In genomic region chr9:125525846-125526619, GRCh38 we compare ENCODE assay signal across 15 cellular contexts.
DNase-seq lines count a peak whose midpoint lies in the region; ATAC-seq and TF ChIP-seq lines count a peak whose summit lies in the region.
"Had no signal": no experiment of that assay in that cellular context is flagged by ENCODE, and none has a peak within 500 bp of the region (broad histone marks: within the 10 kb centered on the region; RNA-seq: fewer than 3 reads in every experiment).

No MANE protein-coding gene starts in this region.

- POLR2A ChIA-PET in SK-N-SH (lab: Yijun Ruan, JAX), result no interaction called here
- POLR2A ChIA-PET in OCI-LY7 (lab: Charles Lee), result no interaction called here

- in situ Hi-C loops in ACHN (cut with HindIII; ENCODE audit: low pct_ligation_motif_present, low pct_unique_long_range_greater_than_20kb, low sequenced_read_pairs), result no loop called here

- no peaks in the 10 kb centered on the region for H3K9me3 Mint-ChIP-seq in immature natural killer cell
- H3K9me3 Mint-ChIP-seq: activated CD4-positive, alpha-beta T cell treated with anti-CD3 and anti-CD28 coated beads, Interleukin-2, amount 10 ng/mL, durations not matched to agents 7 days and 5 days; activated T-helper 1 cell treated with anti-CD3 and anti-CD28 coated beads, Interleukin-12 subunit alpha, Interleukin-12 subunit beta, Interleukin-2, Interleukin-4 antibody, amounts not matched to agents 30 ng/mL and 10 ng/mL and 1 ng/mL, durations not matched to agents 14 hours and 24 hours and 36 hours; CD4-positive, CD25-positive, alpha-beta regulatory T cell had no signal

- no peak for TF ChIP-seq CTCF in SK-N-SH (IDR thresholded peaks at IDR 0.05)
- TF ChIP-seq CTCF in fibroblast of the aortic adventitia (IDR thresholded peaks at IDR 0.05; ENCODE audit: insufficient read depth, low read length), result no peak
- TF ChIP-seq CTCF in OCI-LY7 (conservative IDR thresholded peaks at IDR 0.05; ENCODE audit: low read length), result no peak

- no peak for TF ChIP-seq RAD21 in SK-N-SH (IDR thresholded peaks at IDR 0.05; ENCODE audit: low read length)

- H3K36me3 ChIP-seq in SK-N-SH (replicated peaks in 1 of 2; ENCODE audit: control insufficient read depth in 1 of 2, insufficient read depth in 2 of 2, low read length in 1 of 2) (no peaks in the 10 kb centered on the region), rectal smooth muscle tissue (ENCODE audit: control insufficient read depth, insufficient read depth, low read length) (no peaks in the 10 kb centered on the region), OCI-LY7 (ENCODE audit: insufficient read depth, low read length) (no peaks in the 10 kb centered on the region; the same call in 1 of the 2 replicates)

- no peaks in the 10 kb centered on the region for H3K27me3 ChIP-seq in SK-N-SH (ENCODE audit: insufficient read depth)
- no peaks in the 10 kb centered on the region for H3K27me3 ChIP-seq in rectal smooth muscle tissue (ENCODE audit: control insufficient read depth, insufficient read depth, low read length)

- H3K4me1 ChIP-seq in SK-N-SH (ENCODE audit: control insufficient read depth in 1 of 2, insufficient read depth in 2 of 2, low read depth in 1 of 2, low read length in 1 of 2) (peaks cover 18 to 51% of the 10 kb centered on the region in 2 experiments), rectal smooth muscle tissue (ENCODE audit: control insufficient read depth, insufficient read depth, low read length) (peaks cover 34% of the 10 kb centered on the region), OCI-LY7 (ENCODE audit: insufficient read depth, low read length, poor library complexity, severe bottlenecking) (peaks cover 35% of the 10 kb centered on the region)

- no TSS peak for BruUV-seq in OCI-LY7 (replicated peaks; lab: Mats Ljungman, UMichigan)

- H3K4me3 Mint-ChIP-seq in immature natural killer cell, result no peak overlapping the region
- H3K4me3 Mint-ChIP-seq: activated CD4-positive, alpha-beta T cell treated with anti-CD3 and anti-CD28 coated beads, Interleukin-2, amount 10 ng/mL, durations not matched to agents 7 days and 5 days; activated T-helper 1 cell treated with anti-CD3 and anti-CD28 coated beads, Interleukin-12 subunit alpha, Interleukin-12 subunit beta, Interleukin-2, Interleukin-4 antibody, amounts not matched to agents 30 ng/mL and 10 ng/mL and 1 ng/mL, durations not matched to agents 14 hours and 24 hours and 36 hours had no signal

- H3K27ac Mint-ChIP-seq in immature natural killer cell, result no peak overlapping the region
- H3K27ac Mint-ChIP-seq: activated CD4-positive, alpha-beta T cell treated with anti-CD3 and anti-CD28 coated beads, Interleukin-2, amount 10 ng/mL, durations not matched to agents 7 days and 5 days; activated T-helper 1 cell treated with anti-CD3 and anti-CD28 coated beads, Interleukin-12 subunit alpha, Interleukin-12 subunit beta, Interleukin-2, Interleukin-4 antibody, amounts not matched to agents 30 ng/mL and 10 ng/mL and 1 ng/mL, durations not matched to agents 14 hours and 24 hours and 36 hours had no signal

- H3K79me2 ChIP-seq in SK-N-SH (ENCODE audit: insufficient read depth) (peaks cover 16% of the 10 kb centered on the region; the same call in 1 of the 2 replicates), OCI-LY7 (ENCODE audit: insufficient read depth, low read depth, low read length) (no peaks in the 10 kb centered on the region)

- H3K27ac ChIP-seq in SK-N-SH (ENCODE audit: low read depth in 2 of 2, low read length in 1 of 2) (peak overlapping the region; percentile 76 to 98), rectal smooth muscle tissue (ENCODE audit: low read depth, low read length) (peak overlapping the region; percentile 27), OCI-LY7 (ENCODE audit: low read depth, low read length, poor library complexity, severe bottlenecking) (no peak overlapping the region)

- no peak overlapping the region for H3K9ac ChIP-seq in SK-N-SH
- no peak overlapping the region for H3K9ac ChIP-seq in rectal smooth muscle tissue (ENCODE audit: low read length)

- H3K4me3 ChIP-seq in SK-N-SH (ENCODE audit: low read depth in 2 of 2, low read length in 1 of 2) (no peak overlapping the region), fibroblast of the aortic adventitia (ENCODE audit: low read depth, low read length) (no peak overlapping the region), rectal smooth muscle tissue (ENCODE audit: low read length) (no peak overlapping the region), OCI-LY7 (ENCODE audit: low read depth, low read length, poor library complexity, severe bottlenecking) (no peak overlapping the region)

- H4K20me1 ChIP-seq in SK-N-SH (ENCODE audit: insufficient read depth) (no peaks in the 10 kb centered on the region), OCI-LY7 (ENCODE audit: insufficient read depth, low read length) (no peaks in the 10 kb centered on the region)

- H3K27me3 Mint-ChIP-seq in immature natural killer cell (ENCODE audit: low read depth in 3 of 3), result no peaks in the 10 kb centered on the region
- H3K27me3 Mint-ChIP-seq: activated CD4-positive, alpha-beta T cell treated with anti-CD3 and anti-CD28 coated beads, Interleukin-2, amount 10 ng/mL, durations not matched to agents 7 days and 5 days; CD4-positive, CD25-positive, alpha-beta regulatory T cell had no signal

- peaks cover 50 to 61% of the 10 kb centered on the region in 2 donors for H3K4me1 Mint-ChIP-seq in immature natural killer cell

- WGBS in SK-N-SH (ENCODE audit: low lambda C conversion rate), result 69% methylated on average over 6 of the region's 6 CpGs

- CTCF ChIA-PET in SK-N-SH (lab: Yijun Ruan, JAX), result interaction anchor here (1.2 to 1.3 kb wide), 2 partner anchors 10 to 32 kb away, joined by 3 to 5 read pairs; no protein-coding TSS in a partner anchor
- CTCF ChIA-PET in OCI-LY7 (lab: Charles Lee; ENCODE audit: unreplicated experiment), result no interaction called here

- H3K9me2 ChIP-seq in SK-N-SH (no peaks in the 10 kb centered on the region), OCI-LY7 (ENCODE audit: insufficient read depth, low read length) (no peaks in the 10 kb centered on the region)

- peaks cover 0 to 3% (median 0%) of the 10 kb centered on the region in 3 donors for H3K36me3 Mint-ChIP-seq in immature natural killer cell

- H3K4me2 ChIP-seq in SK-N-SH (peak overlapping the region; percentile 34; the same call in 1 of the 2 replicates), OCI-LY7 (ENCODE audit: low read length) (no peak overlapping the region)

- ATAC-seq in GM21528 (IDR thresholded peaks at IDR 0.05; ENCODE audit: low FRiP score, unreplicated experiment), result no peak
- ATAC-seq: HCT116 had no signal

- H3K9me3 ChIP-seq in SK-N-SH (no peaks in the 10 kb centered on the region), OCI-LY7 (ENCODE audit: low read length) (no peaks in the 10 kb centered on the region)

- peaks cover 55% of the 10 kb centered on the region for H3F3A ChIP-seq in SK-N-SH (replicated peaks; ENCODE audit: insufficient read depth)

- intact Hi-C loops in OCI-LY7 (cut with micrococcal nuclease; ENCODE audit: unreplicated experiment), result no loop called here

- DNase-seq in GM03348 (ENCODE audit: low spot score), result peak; percentile 46
- no peak for DNase-seq in SK-N-SH
- DNase-seq in fibroblast of the aortic adventitia (ENCODE audit: low read depth), result peak; percentile 93
- no peak for DNase-seq in ACHN
- no peak for DNase-seq in OCI-LY7 (ENCODE audit: low spot score)
- no peak for DNase-seq in immature natural killer cell
- DNase-seq: activated CD4-positive, alpha-beta T cell treated with anti-CD3 and anti-CD28 coated beads, Interleukin-2, amount 10 ng/mL, durations not matched to agents 7 days and 5 days; CD4-positive, CD25-positive, alpha-beta regulatory T cell; GDM1; OCI-M1; T-helper 1 cell had no signal

- no peak overlapping the region for H2AFZ ChIP-seq in SK-N-SH (ENCODE audit: low read depth)
- H2AFZ ChIP-seq in OCI-LY7 (ENCODE audit: low read length), result no peak overlapping the region

- TF ChIP-seq EP300 in SK-N-SH (IDR thresholded peaks at IDR 0.05; ENCODE audit: borderline replicate concordance in 1 of 2, low read depth in 1 of 2, low read length in 1 of 2), result peak; percentile 73 to 91

TF ChIP-seq in SK-N-SH, 30 proteins besides CTCF, POLR2A, EP300 and RAD21:
- TF ChIP-seq FOSL2 (IDR thresholded peaks at IDR 0.05; ENCODE audit: borderline replicate concordance, low read depth) (peak; percentile 82; the same call in 1 of the 2 replicates), EZH2phosphoT487 (IDR thresholded peaks at IDR 0.05; ENCODE audit: borderline replicate concordance, low read depth) (no peak), TEAD4 (IDR thresholded peaks at IDR 0.05; ENCODE audit: borderline replicate concordance, insufficient read depth) (peak; percentile 71), NFIC (IDR thresholded peaks at IDR 0.05; ENCODE audit: borderline replicate concordance) (peak; percentile 80), CHD2 (IDR thresholded peaks at IDR 0.05; ENCODE audit: low read length, partially characterized antibody) (no peak), MAX (IDR thresholded peaks at IDR 0.05; ENCODE audit: low read depth) (peak; percentile 48; the same call in 1 of the 2 replicates), RXRA (IDR thresholded peaks at IDR 0.05; ENCODE audit: borderline replicate concordance, low read depth) (peak; percentile 79; the same call in 1 of the 2 replicates), FOXM1 (IDR thresholded peaks at IDR 0.05; ENCODE audit: low read depth) (peak; percentile 67; the same call in 1 of the 2 replicates), MEF2A (IDR thresholded peaks at IDR 0.05; ENCODE audit: borderline replicate concordance, low read depth) (peak; percentile 38; the same call in 1 of the 2 replicates), POLR2AphosphoS5 (IDR thresholded peaks at IDR 0.05; ENCODE audit: low read depth, low read length) (peak; percentile 62; the same call in 1 of the 2 replicates), RFX5 (IDR thresholded peaks at IDR 0.05; ENCODE audit: low read length) (no peak), TCF12 (IDR thresholded peaks at IDR 0.05) (peak; percentile 99), SMC3 (IDR thresholded peaks at IDR 0.05; ENCODE audit: low read depth, low read length) (no peak), ELF1 (IDR thresholded peaks at IDR 0.05) (no peak), JUND (IDR thresholded peaks at IDR 0.05) (peak; percentile 90), PBX3 (IDR thresholded peaks at IDR 0.05) (peak; percentile 90)

Comparison
In these comparisons a context has a peak if more than half of its experiments do, and no peak if none do; other contexts are left out.
1. DNase-seq: peak in GM03348 (single experiment) and fibroblast of the aortic adventitia (single experiment); none in SK-N-SH (single experiment), ACHN (single experiment), OCI-LY7 (single experiment) and immature natural killer cell (0 of 3).